Comparison of ENCODE assay signal across 8 cellular contexts in genomic region chr5:10333154-10334006, GRCh38. TPM values are rescaled to one million over a fixed set of nuclear protein-coding genes. Genes with fewer than 3 reads are reported as not detected.
DNase-seq lines count a peak whose midpoint lies in the region; ATAC-seq and TF ChIP-seq lines count a peak whose summit lies in the region.

No MANE protein-coding gene starts in this region.

- intact Hi-C loops in vagina (cut with DNase I): no loop called here

- no peaks in the 10 kb centered on the region for H3K36me3 ChIP-seq in vagina

- H3K27me3 ChIP-seq in mononuclear cell (ENCODE audit: insufficient read depth, low read length) (peaks cover 38% of the 10 kb centered on the region), vagina (no peaks in the 10 kb centered on the region)

- H3K9me3 ChIP-seq in mononuclear cell (ENCODE audit: low read depth, low read length) (no peaks in the 10 kb centered on the region), vagina (no peaks in the 10 kb centered on the region)

- DNase-seq in DMS53 (lab: John Stamatoyannopoulos, UW) (peak; percentile 85), SW480 (ENCODE audit: low spot score) (peak; percentile 24), endothelial cell (ENCODE audit: low spot score) (peak; percentile 57), vagina (ENCODE audit: extremely low spot score in 2 of 2) (peak in 1 of 2 donors; percentile 83), 8988T (no peak), NCI-H2227 (lab: John Stamatoyannopoulos, UW; ENCODE audit: unreplicated experiment) (no peak)

- H3K27ac Mint-ChIP-seq in endothelial cell (ENCODE audit: unreplicated experiment): no peak overlapping the region

- peak overlapping the region; percentile 38 for H3K27ac ChIP-seq in vagina

- H3K4me1 ChIP-seq in mononuclear cell (ENCODE audit: insufficient read depth, low read length) (peaks cover 11% of the 10 kb centered on the region), vagina (peaks cover 53% of the 10 kb centered on the region)

- TF ChIP-seq POLR2A in vagina (IDR thresholded peaks at IDR 0.05): no peak

- TF ChIP-seq CTCF in endothelial cell (IDR thresholded peaks at IDR 0.05; ENCODE audit: unreplicated experiment) (no peak), vagina (IDR thresholded peaks at IDR 0.05) (no peak)

- no peaks in the 10 kb centered on the region for H3K36me3 Mint-ChIP-seq in endothelial cell (ENCODE audit: low read depth, unreplicated experiment)

- H3K4me1 Mint-ChIP-seq in endothelial cell (ENCODE audit: unreplicated experiment): peaks cover 27% of the 10 kb centered on the region

- H3K9me3 Mint-ChIP-seq in endothelial cell (ENCODE audit: unreplicated experiment): no peaks in the 10 kb centered on the region

- ATAC-seq in GM21423 (IDR thresholded peaks at IDR 0.05; ENCODE audit: unreplicated experiment): peak; percentile 65

- H3K27me3 Mint-ChIP-seq in endothelial cell (ENCODE audit: unreplicated experiment): peaks cover 15% of the 10 kb centered on the region

- peak overlapping the region; percentile 90 for H3K4me3 Mint-ChIP-seq in endothelial cell (ENCODE audit: unreplicated experiment)

- H3K4me3 ChIP-seq in mononuclear cell (ENCODE audit: low read length) (peak overlapping the region; percentile 29), vagina (peak overlapping the region; percentile 53 to 56)

RNA-seq across cellular contexts. Expression of gene MARCHF6, which starts 20.1 kb away (rescaled TPM):
- 162 TPM for total RNA-seq in endothelial cell (ENCODE audit: unreplicated experiment)
- 140 TPM for total RNA-seq in mononuclear cell
- 68.8 TPM for total RNA-seq in vagina

RNA-seq across cellular contexts. Expression of gene CMBL, which starts 25.7 kb away (rescaled TPM):
- total RNA-seq in endothelial cell (ENCODE audit: unreplicated experiment) (13.1 TPM), mononuclear cell (0.10 TPM), vagina (5.9 TPM)

Comparison
In these comparisons a context has a peak if more than half of its experiments do, and no peak if none do; other contexts are left out.
1. DNase-seq: peak in DMS53 (single experiment), SW480 (single experiment) and endothelial cell (single experiment); none in 8988T (single experiment) and NCI-H2227 (single experiment).